ENCODE assay signal across 9 cellular contexts in the genomic region with DNA sequence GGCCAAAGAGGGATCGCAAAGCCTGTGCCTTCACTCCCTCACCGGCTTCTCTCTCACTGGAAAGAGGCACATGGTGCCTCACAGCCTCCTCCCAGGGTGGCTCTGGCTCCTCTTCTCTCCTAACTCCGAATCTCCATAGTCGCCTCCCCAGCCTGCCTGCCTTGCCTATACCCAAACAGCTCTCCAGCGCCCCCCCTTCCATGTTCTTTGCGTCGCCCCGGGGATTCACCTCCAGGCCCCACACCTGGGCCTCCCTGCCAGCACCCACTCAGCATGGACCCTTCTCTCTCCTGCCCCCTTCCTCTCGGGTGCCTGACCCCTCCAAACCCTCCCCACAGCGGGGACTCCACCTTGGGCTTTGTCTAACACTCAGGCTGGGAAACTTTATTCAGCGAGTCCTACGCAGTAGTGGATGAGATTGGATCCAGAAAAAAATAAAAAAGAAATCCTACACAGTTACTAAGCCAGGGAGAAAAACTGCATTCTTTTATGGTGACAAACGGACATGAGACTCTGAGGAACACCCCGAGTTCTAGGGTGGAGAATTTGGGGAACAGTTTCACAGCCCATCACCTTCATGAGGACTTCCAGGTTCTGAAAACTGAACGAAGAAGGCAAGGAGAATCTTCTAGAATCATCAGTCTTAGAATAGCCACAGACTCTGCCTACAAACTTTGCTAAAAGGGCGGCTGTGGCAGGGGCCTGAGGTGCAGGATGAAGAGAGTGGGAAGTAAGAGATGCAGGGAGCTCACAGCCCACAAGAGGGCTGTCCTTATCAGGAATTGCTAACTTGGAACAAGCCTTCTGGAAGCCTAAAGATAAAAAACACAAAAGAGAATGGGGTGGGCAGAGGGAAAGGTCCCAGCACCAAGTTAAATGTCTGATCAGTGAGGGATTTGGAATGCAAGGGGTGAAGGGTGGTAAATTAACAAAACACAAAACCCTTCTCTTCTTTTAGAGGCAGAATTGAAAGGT. TPM values are rescaled to one million over a fixed set of nuclear protein-coding genes. Genes with fewer than 3 reads are reported as not detected.
DNase-seq lines count a peak whose midpoint lies in the region; ATAC-seq, FAIRE-seq and TF ChIP-seq lines count a peak whose summit lies in the region.
"Had no signal": no experiment of that assay in that cellular context is flagged by ENCODE, and none has a peak within 500 bp of the region (broad histone marks: within the 10 kb centered on the region; RNA-seq: fewer than 3 reads in every experiment).

No MANE protein-coding gene starts in this region.

- H4K20me1 ChIP-seq in keratinocyte (ENCODE audit: control insufficient read depth, extremely low read depth, insufficient read depth, low read length), result no peaks in the 10 kb centered on the region

- peaks cover 32% of the 10 kb centered on the region for H3K36me3 Mint-ChIP-seq in activated T-cell treated with anti-CD3 and anti-CD28 coated beads, Interleukin-2, amount 50 U/mL, for 24 hours (ENCODE audit: low read depth)
- peaks cover 8% of the 10 kb centered on the region for H3K36me3 Mint-ChIP-seq in activated T-helper 1 cell treated with anti-CD3 and anti-CD28 coated beads, Interleukin-12 subunit alpha, Interleukin-12 subunit beta, Interleukin-2, Interleukin-4 antibody, amounts not matched to agents 30 ng/mL and 10 ng/mL and 1 ng/mL, durations not matched to agents 14 hours and 24 hours and 36 hours (ENCODE audit: low read depth)

- TF ChIP-seq CTCF in keratinocyte (optimal IDR thresholded peaks at IDR 0.05 in 1 of 3, IDR thresholded peaks at IDR 0.05 in 1 of 3, conservative IDR thresholded peaks at IDR 0.05 in 1 of 3; ENCODE audit: extremely low read depth in 1 of 3, insufficient read depth in 2 of 3, low read length in 3 of 3) (peak; percentile 55 to 70 (median 68)), upper lobe of right lung (IDR thresholded peaks at IDR 0.05) (peak; percentile 40)

- H2AFZ ChIP-seq in keratinocyte (ENCODE audit: control insufficient read depth, low read length), result peak overlapping the region; percentile 67

- H3K4me2 ChIP-seq in keratinocyte (ENCODE audit: control insufficient read depth, extremely low read depth, insufficient read depth, low read depth, low read length), result peak overlapping the region; percentile 59

- H3K4me3 Mint-ChIP-seq in activated T-cell treated with anti-CD3 and anti-CD28 coated beads, Interleukin-2, amount 50 U/mL, for 24 hours, result no peak overlapping the region
- H3K4me3 Mint-ChIP-seq in activated T-helper 1 cell treated with anti-CD3 and anti-CD28 coated beads, Interleukin-12 subunit alpha, Interleukin-12 subunit beta, Interleukin-2, Interleukin-4 antibody, amounts not matched to agents 30 ng/mL and 10 ng/mL and 1 ng/mL, durations not matched to agents 14 hours and 24 hours and 36 hours, result no peak overlapping the region

- peaks cover 38% of the 10 kb centered on the region for H3K79me2 ChIP-seq in keratinocyte (ENCODE audit: control insufficient read depth, insufficient read depth, low read length)

- H3K4me3 ChIP-seq in adipocyte (ENCODE audit: low read length), result peak overlapping the region; percentile 31
- H3K4me3 ChIP-seq in keratinocyte (ENCODE audit: control insufficient read depth in 2 of 3, extremely low read depth in 1 of 3, insufficient read depth in 2 of 3, low read depth in 1 of 3, low read length in 3 of 3), result no peak overlapping the region
- no peak overlapping the region for H3K4me3 ChIP-seq in upper lobe of right lung
- H3K4me3 ChIP-seq: SJCRH30 had no signal

- H3K27me3 ChIP-seq in adipocyte (replicated peaks; ENCODE audit: control insufficient read depth, insufficient read depth, low read length), result no peaks in the 10 kb centered on the region
- no peaks in the 10 kb centered on the region for H3K27me3 ChIP-seq in keratinocyte (ENCODE audit: control insufficient read depth, extremely low read depth, insufficient read depth, low read length)
- no peaks in the 10 kb centered on the region for H3K27me3 ChIP-seq in upper lobe of right lung
- H3K27me3 ChIP-seq: SJCRH30 had no signal

- dilution Hi-C loops in keratinocyte (cut with MboI; ENCODE audit: extremely low pct_ligation_motif_present, low sequenced_read_pairs), result no loop called here

- H3K9ac ChIP-seq in adipocyte (ENCODE audit: low read length), result peak overlapping the region; percentile 70
- peak overlapping the region; percentile 78 for H3K9ac ChIP-seq in keratinocyte (ENCODE audit: control insufficient read depth, extremely low read depth, insufficient read depth, low read length)

- intact Hi-C loops in upper lobe of right lung (cut with DNase I), result no loop called here
- intact Hi-C loops in activated T-helper 1 cell treated with anti-CD3 and anti-CD28 coated beads, Interleukin-12 subunit alpha, Interleukin-12 subunit beta, Interleukin-2, Interleukin-4 antibody, amounts not matched to agents 30 ng/mL and 10 ng/mL and 1 ng/mL, durations not matched to agents 14 hours and 24 hours and 36 hours (cut with micrococcal nuclease), result no loop called here

- H3K9me3 ChIP-seq in adipocyte (ENCODE audit: control insufficient read depth, low read length), result no peaks in the 10 kb centered on the region
- H3K9me3 ChIP-seq in keratinocyte (ENCODE audit: control insufficient read depth, low read depth, low read length), result no peaks in the 10 kb centered on the region
- no peaks in the 10 kb centered on the region for H3K9me3 ChIP-seq in upper lobe of right lung
- H3K9me3 ChIP-seq: SJCRH30 had no signal

- no peaks in the 10 kb centered on the region for H3K9me1 ChIP-seq in keratinocyte (ENCODE audit: control insufficient read depth, extremely low read depth, insufficient read depth, low read length)

- DNase-seq in activated T-cell treated with anti-CD3 and anti-CD28 coated beads, Interleukin-2, amount 50 U/mL, for 24 hours, result no peak
- DNase-seq in activated T-cell treated with anti-CD3 and anti-CD28 coated beads, Interleukin-2, amount 50 U/mL, for 48 hours, result no peak
- DNase-seq in adipocyte (ENCODE audit: low read depth) (peak; percentile 71), keratinocyte (ENCODE audit: low read depth, low spot score) (no peak), upper lobe of right lung (no peak), RPMI8226 (no peak)
- no peak for DNase-seq in activated T-helper 1 cell treated with anti-CD3 and anti-CD28 coated beads, Interleukin-12 subunit alpha, Interleukin-12 subunit beta, Interleukin-2, Interleukin-4 antibody, amounts not matched to agents 30 ng/mL and 10 ng/mL and 1 ng/mL, durations not matched to agents 14 hours and 24 hours and 36 hours (ENCODE audit: low spot score)

- ATAC-seq in upper lobe of right lung (no peak), GM21576 (IDR thresholded peaks at IDR 0.05; ENCODE audit: unreplicated experiment) (no peak)

- H3K36me3 ChIP-seq in adipocyte (ENCODE audit: control insufficient read depth, insufficient read depth, low read length, severe bottlenecking) (peaks cover 22% of the 10 kb centered on the region), keratinocyte (ENCODE audit: control insufficient read depth in 2 of 2, extremely low read depth in 1 of 2, insufficient read depth in 2 of 2, low read length in 2 of 2) (peaks cover 8 to 34% of the 10 kb centered on the region in 2 experiments), upper lobe of right lung (peaks cover 25% of the 10 kb centered on the region)

- no peaks in the 10 kb centered on the region for H3K27me3 Mint-ChIP-seq in activated T-cell treated with anti-CD3 and anti-CD28 coated beads, Interleukin-2, amount 50 U/mL, for 24 hours
- H3K27me3 Mint-ChIP-seq in activated T-helper 1 cell treated with anti-CD3 and anti-CD28 coated beads, Interleukin-12 subunit alpha, Interleukin-12 subunit beta, Interleukin-2, Interleukin-4 antibody, amounts not matched to agents 30 ng/mL and 10 ng/mL and 1 ng/mL, durations not matched to agents 14 hours and 24 hours and 36 hours (ENCODE audit: insufficient read depth), result no peaks in the 10 kb centered on the region

- no peak for FAIRE-seq in keratinocyte (lab: Jason Lieb, UNC)

- H3K4me1 ChIP-seq in adipocyte (ENCODE audit: control insufficient read depth, insufficient read depth, low read length), result peaks cover 37% of the 10 kb centered on the region
- peaks cover 27% of the 10 kb centered on the region for H3K4me1 ChIP-seq in keratinocyte (ENCODE audit: control insufficient read depth, extremely low read depth, insufficient read depth, low read length)
- peaks cover 77% of the 10 kb centered on the region for H3K4me1 ChIP-seq in upper lobe of right lung

- H3K9me3 Mint-ChIP-seq in activated T-cell treated with anti-CD3 and anti-CD28 coated beads, Interleukin-2, amount 50 U/mL, for 24 hours, result no peaks in the 10 kb centered on the region
- no peaks in the 10 kb centered on the region for H3K9me3 Mint-ChIP-seq in activated T-helper 1 cell treated with anti-CD3 and anti-CD28 coated beads, Interleukin-12 subunit alpha, Interleukin-12 subunit beta, Interleukin-2, Interleukin-4 antibody, amounts not matched to agents 30 ng/mL and 10 ng/mL and 1 ng/mL, durations not matched to agents 14 hours and 24 hours and 36 hours

- peak overlapping the region; percentile 74 for H3K27ac ChIP-seq in keratinocyte (ENCODE audit: control insufficient read depth, insufficient read depth, low read length)
- peak overlapping the region; percentile 96 for H3K27ac ChIP-seq in upper lobe of right lung
- H3K27ac ChIP-seq: SJCRH30 had no signal

- H3K27ac Mint-ChIP-seq in activated T-cell treated with anti-CD3 and anti-CD28 coated beads, Interleukin-2, amount 50 U/mL, for 24 hours, result peak overlapping the region; percentile 2
- no peak overlapping the region for H3K27ac Mint-ChIP-seq in activated T-helper 1 cell treated with anti-CD3 and anti-CD28 coated beads, Interleukin-12 subunit alpha, Interleukin-12 subunit beta, Interleukin-2, Interleukin-4 antibody, amounts not matched to agents 30 ng/mL and 10 ng/mL and 1 ng/mL, durations not matched to agents 14 hours and 24 hours and 36 hours

- peaks cover 31% of the 10 kb centered on the region for H3K4me1 Mint-ChIP-seq in activated T-cell treated with anti-CD3 and anti-CD28 coated beads, Interleukin-2, amount 50 U/mL, for 24 hours (ENCODE audit: low read depth)
- peaks cover 20% of the 10 kb centered on the region for H3K4me1 Mint-ChIP-seq in activated T-helper 1 cell treated with anti-CD3 and anti-CD28 coated beads, Interleukin-12 subunit alpha, Interleukin-12 subunit beta, Interleukin-2, Interleukin-4 antibody, amounts not matched to agents 30 ng/mL and 10 ng/mL and 1 ng/mL, durations not matched to agents 14 hours and 24 hours and 36 hours (ENCODE audit: low read depth)

RNA-seq across cellular contexts. Expression of a gene that starts 5.3 kb away (rescaled TPM):
- polyA plus RNA-seq in keratinocyte, result 15.6 to 21.8 TPM (median 18.2 TPM) in 3 replicates
- 6.5 TPM for polyA plus RNA-seq in keratinocyte (2011; ENCODE audit: low read depth)
- polyA plus RNA-seq in keratinocyte (2011; cell fraction: cytosol; rRNA removed), result 11.6 and 17.2 TPM in 2 replicates
- 30.9 and 41.7 TPM in 2 replicates for polyA plus RNA-seq in keratinocyte (2011; cell fraction: nucleus; rRNA removed)
- polyA plus RNA-seq in keratinocyte (2012; ENCODE audit: low replicate concordance), result 14.4 and 22.8 TPM in 2 replicates
- polyA minus RNA-seq in keratinocyte, result 12.7 to 36.0 TPM (median 14.8 TPM) in 3 replicates
- 21.7 TPM for polyA minus RNA-seq in keratinocyte (2011; cell fraction: cytosol; rRNA and poly(A)+ RNA removed)
- 15.7 and 19.9 TPM in 2 replicates for polyA minus RNA-seq in keratinocyte (2011; cell fraction: nucleus; rRNA and poly(A)+ RNA removed)
- 51.2 TPM for total RNA-seq in upper lobe of right lung
- 28.5 and 28.7 TPM in 2 replicates for total RNA-seq in activated T-helper 1 cell treated with anti-CD3 and anti-CD28 coated beads, Interleukin-12 subunit alpha, Interleukin-12 subunit beta, Interleukin-2, Interleukin-4 antibody, amounts not matched to agents 30 ng/mL and 10 ng/mL and 1 ng/mL, durations not matched to agents 14 hours and 24 hours and 36 hours

RNA-seq across cellular contexts. Expression of a gene that starts 35.3 kb away (rescaled TPM):
- 13.8 to 14.8 TPM (median 13.9 TPM) in 3 replicates for polyA plus RNA-seq in keratinocyte
- polyA plus RNA-seq in keratinocyte (2011; ENCODE audit: low read depth), result 10.8 TPM
- polyA plus RNA-seq in keratinocyte (2011; cell fraction: cytosol; rRNA removed), result 4.6 and 7.0 TPM in 2 replicates
- polyA plus RNA-seq in keratinocyte (2011; cell fraction: nucleus; rRNA removed), result 59.0 and 81.0 TPM in 2 replicates
- 19.8 and 26.6 TPM in 2 replicates for polyA plus RNA-seq in keratinocyte (2012; ENCODE audit: low replicate concordance)
- 17.4 to 39.6 TPM (median 24.1 TPM) in 3 replicates for polyA minus RNA-seq in keratinocyte
- polyA minus RNA-seq in keratinocyte (2011; cell fraction: cytosol; rRNA and poly(A)+ RNA removed), result 4.4 TPM
- 29.4 and 30.1 TPM in 2 replicates for polyA minus RNA-seq in keratinocyte (2011; cell fraction: nucleus; rRNA and poly(A)+ RNA removed)
- total RNA-seq in upper lobe of right lung, result 24.8 TPM
- 48.4 and 51.9 TPM in 2 replicates for total RNA-seq in activated T-helper 1 cell treated with anti-CD3 and anti-CD28 coated beads, Interleukin-12 subunit alpha, Interleukin-12 subunit beta, Interleukin-2, Interleukin-4 antibody, amounts not matched to agents 30 ng/mL and 10 ng/mL and 1 ng/mL, durations not matched to agents 14 hours and 24 hours and 36 hours
